Comparison of ENCODE assay signal across 8 cellular contexts in the genomic region with DNA sequence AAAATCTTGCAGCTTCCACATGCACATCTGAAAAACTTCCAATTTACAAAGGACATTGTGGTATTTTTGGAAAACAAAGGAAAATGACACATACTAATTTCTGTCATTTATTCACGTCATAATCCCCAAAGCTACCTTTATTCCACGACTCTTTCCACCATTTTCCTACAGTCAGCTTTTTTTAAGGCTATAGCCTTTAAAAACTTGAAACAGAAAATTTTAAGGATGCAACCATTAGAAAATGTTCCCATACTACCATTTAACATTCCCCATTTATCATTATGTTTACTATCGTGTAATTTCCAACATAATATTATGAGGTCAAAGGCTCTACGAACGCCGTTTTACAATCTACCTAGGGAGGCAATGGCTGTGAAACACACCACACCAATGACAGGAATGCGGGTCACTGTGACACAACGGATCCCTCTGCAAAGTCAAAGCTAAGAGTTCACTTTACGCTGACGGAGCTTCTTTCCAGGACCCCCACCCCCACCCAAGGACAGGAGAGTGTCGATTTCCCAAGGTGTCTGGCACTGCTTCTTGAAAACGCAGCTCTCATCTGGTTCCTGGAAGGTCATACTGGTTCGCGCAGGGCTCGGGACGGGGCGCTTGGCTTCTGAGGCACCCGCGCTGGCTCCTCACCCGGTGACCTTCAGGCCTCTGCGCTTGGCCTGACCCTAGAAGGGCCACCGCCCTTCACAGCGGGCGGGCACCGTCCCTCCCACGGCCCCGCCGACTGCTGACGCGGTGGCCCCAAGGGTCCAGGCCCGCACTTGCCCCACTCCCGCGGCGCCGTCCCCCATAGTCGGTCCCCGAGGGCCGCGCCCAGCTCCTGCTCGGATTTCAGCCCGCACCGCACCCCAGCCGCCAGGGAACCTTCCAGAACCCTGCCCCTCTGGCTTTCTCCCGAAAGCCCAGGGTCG. TPM values are rescaled to one million over a fixed set of nuclear protein-coding genes. Genes with fewer than 3 reads are reported as not detected.
A peak's percentile ranks its signal among the peaks of the same experiment; 100 is the strongest.
DNase-seq lines count a peak whose midpoint lies in the region; ATAC-seq and TF ChIP-seq lines count a peak whose summit lies in the region.

No MANE protein-coding gene starts in this region.

- TF ChIP-seq CTCF in brain microvascular endothelial cell (IDR thresholded peaks at IDR 0.05; ENCODE audit: low read depth, low read length, missing control alignments) (peak; percentile 6), smooth muscle cell (IDR thresholded peaks at IDR 0.05; ENCODE audit: borderline replicate concordance, insufficient read depth, poor library complexity, severe bottlenecking) (no peak)

- in situ Hi-C loops in brain microvascular endothelial cell (cut with HindIII; ENCODE audit: low pct_ligation_motif_present, low sequenced_read_pairs): no loop called here

- DNase-seq in ELF-1 (ENCODE audit: low read depth, low spot score) (peak; percentile 82), Karpas-422 (no peak), brain microvascular endothelial cell (no peak), iPS-NIHi11 (ENCODE audit: low spot score) (peak; percentile 73), smooth muscle cell (lab: John Stamatoyannopoulos, UW; ENCODE audit: unreplicated experiment) (no peak), AML-193 (lab: John Stamatoyannopoulos, UW) (no peak), NCI-H345 (lab: John Stamatoyannopoulos, UW) (no peak)

- ATAC-seq in GM21717 (IDR thresholded peaks at IDR 0.05; ENCODE audit: unreplicated experiment): peak; percentile 36

- H3K9ac ChIP-seq in Karpas-422 (ENCODE audit: low read length) (peak overlapping the region; percentile 65), smooth muscle cell (ENCODE audit: low read depth) (peak overlapping the region; percentile 93)

- peak overlapping the region; percentile 90 for H2AFZ ChIP-seq in Karpas-422 (ENCODE audit: low read length)
- peak overlapping the region; percentile 76 for H2AFZ ChIP-seq in smooth muscle cell (ENCODE audit: low read depth)

- H3K9me3 ChIP-seq in Karpas-422 (ENCODE audit: low read length) (no peaks in the 10 kb centered on the region), smooth muscle cell (replicated peaks; ENCODE audit: low read depth) (no peaks in the 10 kb centered on the region)

- WGBS in smooth muscle cell (ENCODE audit: low lambda C conversion rate): 9% methylated on average over 42 of the region's 45 CpGs

- H3K27me3 ChIP-seq in Karpas-422 (ENCODE audit: low read length) (no peaks in the 10 kb centered on the region), brain microvascular endothelial cell (replicated peaks) (no peaks in the 10 kb centered on the region), smooth muscle cell (ENCODE audit: low read depth) (no peaks in the 10 kb centered on the region)

- H3K27ac ChIP-seq in Karpas-422 (ENCODE audit: low read length): no peak overlapping the region
- peak overlapping the region; percentile 83 for H3K27ac ChIP-seq in brain microvascular endothelial cell
- H3K27ac ChIP-seq in smooth muscle cell (ENCODE audit: low read depth): peak overlapping the region; percentile 75

- H4K20me1 ChIP-seq in Karpas-422 (ENCODE audit: insufficient read depth, low read depth, low read length) (no peaks in the 10 kb centered on the region), smooth muscle cell (ENCODE audit: low read depth) (no peaks in the 10 kb centered on the region)

- H3K4me3 ChIP-seq in Karpas-422 (ENCODE audit: low read length): peak overlapping the region; percentile 71
- peak overlapping the region; percentile 64 for H3K4me3 ChIP-seq in brain microvascular endothelial cell (ENCODE audit: low read depth, low read length)
- H3K4me3 ChIP-seq in smooth muscle cell: peak overlapping the region; percentile 63

- H3K9me2 ChIP-seq in Karpas-422 (replicated peaks; ENCODE audit: insufficient read depth, low read length): no peaks in the 10 kb centered on the region

- no peaks in the 10 kb centered on the region for H3K79me2 ChIP-seq in Karpas-422 (ENCODE audit: low read length)
- H3K79me2 ChIP-seq in smooth muscle cell (ENCODE audit: low read depth): no peaks in the 10 kb centered on the region

- H3F3A ChIP-seq in smooth muscle cell (ENCODE audit: low read depth): peaks cover 24% of the 10 kb centered on the region

- H3K4me1 ChIP-seq in Karpas-422 (ENCODE audit: low read length): peaks cover 19% of the 10 kb centered on the region
- no peaks in the 10 kb centered on the region for H3K4me1 ChIP-seq in smooth muscle cell (ENCODE audit: low read depth)

- no peaks in the 10 kb centered on the region for H3K36me3 ChIP-seq in Karpas-422 (ENCODE audit: insufficient read depth, low read length)
- no peaks in the 10 kb centered on the region for H3K36me3 ChIP-seq in brain microvascular endothelial cell (replicated peaks)
- no peaks in the 10 kb centered on the region for H3K36me3 ChIP-seq in smooth muscle cell (ENCODE audit: low read depth)

- H3K4me2 ChIP-seq in Karpas-422 (ENCODE audit: low read depth, low read length, poor library complexity, severe bottlenecking) (peak overlapping the region; percentile 84), smooth muscle cell (peak overlapping the region; percentile 86)

RNA-seq across cellular contexts. Expression of a gene that starts 50.6 kb away (rescaled TPM):
- total RNA-seq in Karpas-422 (2014; rRNA removed; shearing (Covaris generic); ENCODE audit: low replicate concordance): 4.1 and 8.0 TPM in 2 replicates
- 229 and 231 TPM in 2 replicates for total RNA-seq in smooth muscle cell
- 152 and 268 TPM in 2 replicates for polyA plus RNA-seq in smooth muscle cell

Comparison
In these comparisons a context has a peak if more than half of its experiments do, and no peak if none do; other contexts are left out.
1. DNase-seq: peak in ELF-1 (single experiment) and iPS-NIHi11 (single experiment); none in Karpas-422 (single experiment), brain microvascular endothelial cell (single experiment), smooth muscle cell (single experiment), AML-193 (0 of 2) and NCI-H345 (single experiment).
2. RNA of a gene that starts 50.6 kb away (total RNA-seq): 229 to 231 TPM in smooth muscle cell; 4.1 to 8.0 TPM in Karpas-422; every median in the first group is over 10 times any median in the second.
3. Peak in every context shown above with its lines, with median percentiles within 50 percentile points of each other: H3K4me3 ChIP-seq.